In the genomic region with DNA sequence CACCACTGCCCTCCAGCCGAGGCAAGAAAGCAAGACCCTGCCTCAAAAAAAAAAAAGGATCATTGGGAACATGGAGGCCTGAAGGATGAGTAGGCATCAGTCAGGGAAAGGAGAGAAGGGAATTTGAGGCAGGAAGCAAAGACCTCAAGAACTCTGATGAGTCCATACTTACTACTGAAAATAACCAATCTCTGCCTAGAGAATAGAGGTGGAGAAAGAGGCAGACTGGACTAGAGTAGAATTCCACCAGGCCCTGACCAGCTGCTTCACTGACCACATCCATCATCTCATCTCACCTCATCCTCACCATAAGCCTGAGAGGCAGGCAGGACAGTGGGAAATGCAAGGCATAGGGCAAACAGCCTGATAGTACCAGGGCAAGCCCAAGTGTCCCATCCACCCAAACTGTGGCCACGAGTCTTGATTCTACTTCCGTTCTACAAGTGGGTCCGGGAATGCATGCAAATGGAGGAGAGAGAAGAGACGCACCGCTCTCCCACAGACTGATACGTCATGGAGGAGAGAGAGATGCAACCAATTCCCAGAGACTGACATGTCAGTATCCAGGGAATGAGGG, we compare ENCODE assay signal across 1 cellular context.
TF ChIP-seq lines count a peak whose summit lies in the region.

No MANE protein-coding gene starts in this region.

TF ChIP-seq in liver, 16 proteins besides CTCF, POLR2A, EP300 and RAD21 (continued from another document):
- TF ChIP-seq, protein P1, sequence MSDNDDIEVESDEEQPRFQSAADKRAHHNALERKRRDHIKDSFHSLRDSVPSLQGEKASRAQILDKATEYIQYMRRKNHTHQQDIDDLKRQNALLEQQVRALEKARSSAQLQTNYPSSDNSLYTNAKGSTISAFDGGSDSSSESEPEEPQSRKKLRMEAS (IDR thresholded peaks at IDR 0.05): no peak
- TF ChIP-seq, protein P2, sequence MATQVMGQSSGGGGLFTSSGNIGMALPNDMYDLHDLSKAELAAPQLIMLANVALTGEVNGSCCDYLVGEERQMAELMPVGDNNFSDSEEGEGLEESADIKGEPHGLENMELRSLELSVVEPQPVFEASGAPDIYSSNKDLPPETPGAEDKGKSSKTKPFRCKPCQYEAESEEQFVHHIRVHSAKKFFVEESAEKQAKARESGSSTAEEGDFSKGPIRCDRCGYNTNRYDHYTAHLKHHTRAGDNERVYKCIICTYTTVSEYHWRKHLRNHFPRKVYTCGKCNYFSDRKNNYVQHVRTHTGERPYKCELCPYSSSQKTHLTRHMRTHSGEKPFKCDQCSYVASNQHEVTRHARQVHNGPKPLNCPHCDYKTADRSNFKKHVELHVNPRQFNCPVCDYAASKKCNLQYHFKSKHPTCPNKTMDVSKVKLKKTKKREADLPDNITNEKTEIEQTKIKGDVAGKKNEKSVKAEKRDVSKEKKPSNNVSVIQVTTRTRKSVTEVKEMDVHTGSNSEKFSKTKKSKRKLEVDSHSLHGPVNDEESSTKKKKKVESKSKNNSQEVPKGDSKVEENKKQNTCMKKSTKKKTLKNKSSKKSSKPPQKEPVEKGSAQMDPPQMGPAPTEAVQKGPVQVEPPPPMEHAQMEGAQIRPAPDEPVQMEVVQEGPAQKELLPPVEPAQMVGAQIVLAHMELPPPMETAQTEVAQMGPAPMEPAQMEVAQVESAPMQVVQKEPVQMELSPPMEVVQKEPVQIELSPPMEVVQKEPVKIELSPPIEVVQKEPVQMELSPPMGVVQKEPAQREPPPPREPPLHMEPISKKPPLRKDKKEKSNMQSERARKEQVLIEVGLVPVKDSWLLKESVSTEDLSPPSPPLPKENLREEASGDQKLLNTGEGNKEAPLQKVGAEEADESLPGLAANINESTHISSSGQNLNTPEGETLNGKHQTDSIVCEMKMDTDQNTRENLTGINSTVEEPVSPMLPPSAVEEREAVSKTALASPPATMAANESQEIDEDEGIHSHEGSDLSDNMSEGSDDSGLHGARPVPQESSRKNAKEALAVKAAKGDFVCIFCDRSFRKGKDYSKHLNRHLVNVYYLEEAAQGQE (IDR thresholded peaks at IDR 0.05): no peak
- TF ChIP-seq, protein P3, sequence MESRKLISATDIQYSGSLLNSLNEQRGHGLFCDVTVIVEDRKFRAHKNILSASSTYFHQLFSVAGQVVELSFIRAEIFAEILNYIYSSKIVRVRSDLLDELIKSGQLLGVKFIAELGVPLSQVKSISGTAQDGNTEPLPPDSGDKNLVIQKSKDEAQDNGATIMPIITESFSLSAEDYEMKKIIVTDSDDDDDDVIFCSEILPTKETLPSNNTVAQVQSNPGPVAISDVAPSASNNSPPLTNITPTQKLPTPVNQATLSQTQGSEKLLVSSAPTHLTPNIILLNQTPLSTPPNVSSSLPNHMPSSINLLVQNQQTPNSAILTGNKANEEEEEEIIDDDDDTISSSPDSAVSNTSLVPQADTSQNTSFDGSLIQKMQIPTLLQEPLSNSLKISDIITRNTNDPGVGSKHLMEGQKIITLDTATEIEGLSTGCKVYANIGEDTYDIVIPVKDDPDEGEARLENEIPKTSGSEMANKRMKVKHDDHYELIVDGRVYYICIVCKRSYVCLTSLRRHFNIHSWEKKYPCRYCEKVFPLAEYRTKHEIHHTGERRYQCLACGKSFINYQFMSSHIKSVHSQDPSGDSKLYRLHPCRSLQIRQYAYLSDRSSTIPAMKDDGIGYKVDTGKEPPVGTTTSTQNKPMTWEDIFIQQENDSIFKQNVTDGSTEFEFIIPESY (IDR thresholded peaks at IDR 0.05): no peak
- no peak for TF ChIP-seq YY1 (IDR thresholded peaks at IDR 0.05)
